ENCODE assay signal across 1 cellular context in genomic region chr3:42803800-42804112, GRCh38.
A peak's percentile ranks its signal among the peaks of the same experiment; 100 is the strongest.
TF ChIP-seq lines count a peak whose summit lies in the region.

No MANE protein-coding gene starts in this region.

TF ChIP-seq in WTC11, 78 proteins besides CTCF, POLR2A, EP300 and RAD21 (continued from another document):
- TF ChIP-seq PRDM15 (CRISPR knock-in tag; IDR thresholded peaks at IDR 0.05), result peak; percentile 87
